ENCODE assay signal across 9 cellular contexts in the genomic region with DNA sequence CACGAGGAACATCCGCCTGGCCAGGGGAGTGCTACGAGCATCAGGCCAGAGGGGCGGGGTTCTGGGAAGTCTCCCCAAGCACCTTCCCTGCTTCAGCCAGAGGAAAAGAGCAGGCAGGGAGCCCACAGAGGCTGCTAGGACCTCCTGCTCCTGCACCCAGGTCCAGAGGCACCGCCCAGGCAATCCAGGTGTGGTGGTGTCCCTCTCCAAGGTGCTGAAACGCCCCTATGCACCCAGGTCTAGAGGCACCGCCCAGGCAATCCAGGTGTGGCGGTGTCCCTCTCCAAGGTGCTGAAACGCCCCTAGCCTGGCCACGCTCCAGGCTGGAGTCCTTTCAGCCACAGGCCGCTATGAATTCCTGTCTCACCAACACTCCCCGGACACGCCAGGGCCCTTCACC. TPM values are rescaled to one million over a fixed set of nuclear protein-coding genes. Genes with fewer than 3 reads are reported as not detected.
DNase-seq lines count a peak whose midpoint lies in the region; ATAC-seq and TF ChIP-seq lines count a peak whose summit lies in the region.
"Had no signal": no experiment of that assay in that cellular context is flagged by ENCODE, and none has a peak within 500 bp of the region (broad histone marks: within the 10 kb centered on the region; RNA-seq: fewer than 3 reads in every experiment).

No MANE protein-coding gene starts in this region.

- WGBS in testis, 2 donors: 45 to 51% methylated on average over 13 of the region's 13 CpGs
- 29% methylated on average over 12 of the region's 13 CpGs for WGBS in mesenchymal stem cell

- no peak overlapping the region for H2BK5ac ChIP-seq in mesenchymal stem cell (ENCODE audit: low read depth, low read length, poor library complexity, severe bottlenecking)

- H3K4me2 ChIP-seq in mesenchymal stem cell (ENCODE audit: low read length, poor library complexity, severe bottlenecking): no peak overlapping the region

- no peak overlapping the region for H2BK15ac ChIP-seq in mesenchymal stem cell (ENCODE audit: low read depth, poor library complexity, severe bottlenecking)

- H3K4me3 Mint-ChIP-seq in T-helper 2 cell treated with Interferon-gamma antibody and Interleukin-4, amounts not matched to agents 5 μg/mL and 100 μg/mL, for 36 hours: no peak overlapping the region

- intact Hi-C loops in testis (cut with DNase I; ENCODE audit: low total_unique reads): no loop called here

- no peak overlapping the region for H3K23ac ChIP-seq in mesenchymal stem cell (ENCODE audit: low read length in 2 of 2)

- no peak overlapping the region for H3K27ac Mint-ChIP-seq in T-helper 2 cell treated with Interferon-gamma antibody and Interleukin-4, amounts not matched to agents 5 μg/mL and 100 μg/mL, for 36 hours

- H3K14ac ChIP-seq in mesenchymal stem cell (ENCODE audit: low read length in 2 of 2): no peak overlapping the region

- no peaks in the 10 kb centered on the region for H3K36me3 Mint-ChIP-seq in T-helper 2 cell treated with Interferon-gamma antibody and Interleukin-4, amounts not matched to agents 5 μg/mL and 100 μg/mL, for 36 hours (ENCODE audit: low read depth)

- H3K4me3 ChIP-seq in testis (no peak overlapping the region), mesenchymal stem cell (ENCODE audit: insufficient read depth in 1 of 2, low read depth in 1 of 2, low read length in 2 of 2) (no peak overlapping the region)

- no peak overlapping the region for H3K9ac ChIP-seq in mesenchymal stem cell (ENCODE audit: low read length)

- no peak overlapping the region for H2BK12ac ChIP-seq in mesenchymal stem cell (ENCODE audit: low read length in 2 of 2)

- TF ChIP-seq POLR2A in testis (IDR thresholded peaks at IDR 0.05): no peak

- H3K27ac ChIP-seq in testis (no peak overlapping the region), mesenchymal stem cell (ENCODE audit: low read length, poor library complexity, severe bottlenecking) (no peak overlapping the region)

- H3K27me3 ChIP-seq in testis (no peaks in the 10 kb centered on the region), mesenchymal stem cell (ENCODE audit: control insufficient read depth in 1 of 2, insufficient read depth in 1 of 2, low read length in 2 of 2) (peaks cover 39 to 57% of the 10 kb centered on the region in 2 experiments)

- H3K4ac ChIP-seq in mesenchymal stem cell (ENCODE audit: low read depth in 1 of 2, low read length in 2 of 2): no peak overlapping the region

- no peak overlapping the region for H4K8ac ChIP-seq in mesenchymal stem cell (ENCODE audit: low read length)

- no peaks in the 10 kb centered on the region for H3K9me3 Mint-ChIP-seq in T-helper 2 cell treated with Interferon-gamma antibody and Interleukin-4, amounts not matched to agents 5 μg/mL and 100 μg/mL, for 36 hours

- no peaks in the 10 kb centered on the region for H3K27me3 Mint-ChIP-seq in T-helper 2 cell treated with Interferon-gamma antibody and Interleukin-4, amounts not matched to agents 5 μg/mL and 100 μg/mL, for 36 hours (ENCODE audit: low read depth)

- peak in 3 of 5 experiments; percentile 17 to 46 (median 18) for DNase-seq in T-helper 2 cell
- DNase-seq in T-helper 2 cell treated with Interferon-gamma antibody and Interleukin-4, amounts not matched to agents 5 μg/mL and 100 μg/mL, for 36 hours (ENCODE audit: low spot score): no peak
- peak; percentile 29 to 43 for DNase-seq in activated CD4-positive, alpha-beta T cell treated with anti-CD3 and anti-CD28 coated beads, Interleukin-2, amount 50 U/mL, for 48 hours
- peak; percentile 71 for DNase-seq in iPS DF 19.7 (ENCODE audit: low read depth, low spot score)
- peak; percentile 67 for DNase-seq in testis
- no peak for DNase-seq in anterior cingulate cortex (lab: John Stamatoyannopoulos, UW)
- no peak for DNase-seq in mesenchymal stem cell
- DNase-seq: foreskin melanocyte had no signal

- H3K79me1 ChIP-seq in mesenchymal stem cell (replicated peaks; ENCODE audit: low read length, poor library complexity, severe bottlenecking): no peaks in the 10 kb centered on the region

- no peak overlapping the region for H2AFZ ChIP-seq in mesenchymal stem cell (ENCODE audit: low read depth, low read length)

- H3K9me3 ChIP-seq in testis (no peaks in the 10 kb centered on the region), mesenchymal stem cell (ENCODE audit: control insufficient read depth, low read length) (no peaks in the 10 kb centered on the region)

- H3K4me1 Mint-ChIP-seq in T-helper 2 cell treated with Interferon-gamma antibody and Interleukin-4, amounts not matched to agents 5 μg/mL and 100 μg/mL, for 36 hours (ENCODE audit: low read depth): peaks cover 5% of the 10 kb centered on the region

- H4K91ac ChIP-seq in mesenchymal stem cell (ENCODE audit: low read length): no peak overlapping the region

- H3K36me3 ChIP-seq in testis (ENCODE audit: low read depth, missing control alignments) (no peaks in the 10 kb centered on the region), mesenchymal stem cell (ENCODE audit: control insufficient read depth in 1 of 2, insufficient read depth in 2 of 2, low read depth in 1 of 2, low read length in 2 of 2) (no peaks in the 10 kb centered on the region)

- H2BK120ac ChIP-seq in mesenchymal stem cell (ENCODE audit: low read depth, low read length): no peak overlapping the region

- TF ChIP-seq CTCF in testis (IDR thresholded peaks at IDR 0.05): no peak

- H3K4me1 ChIP-seq in testis (peaks cover 7% of the 10 kb centered on the region), mesenchymal stem cell (ENCODE audit: control insufficient read depth, insufficient read depth, low read depth, low read length) (peaks cover 26% of the 10 kb centered on the region)

- no peak overlapping the region for H2AK5ac ChIP-seq in mesenchymal stem cell (ENCODE audit: low read length, severe bottlenecking)

- H3K18ac ChIP-seq in mesenchymal stem cell (ENCODE audit: low read depth in 1 of 2, low read length in 2 of 2): no peak overlapping the region

- ATAC-seq in GM21367 (IDR thresholded peaks at IDR 0.05; ENCODE audit: unreplicated experiment): no peak

RNA-seq across cellular contexts. Expression of gene UBAC1, which starts 10.7 kb away (rescaled TPM):
- 10 to 100 TPM; 82.2 to 99.5 TPM for total RNA-seq in testis
- 92.5 TPM for polyA plus RNA-seq in testis (ENCODE audit: insufficient read depth, low read depth, low replicate concordance)
- 28.9 TPM for polyA plus RNA-seq in mesenchymal stem cell (2013, experiment 1 of 2)
- 28.1 TPM for polyA plus RNA-seq in mesenchymal stem cell (2013, experiment 2 of 2)

Comparison
In these comparisons a context has a peak if more than half of its experiments do, and no peak if none do; other contexts are left out.
1. DNase-seq: peak in T-helper 2 cell (3 of 5), activated CD4-positive, alpha-beta T cell treated with anti-CD3 and anti-CD28 coated beads, Interleukin-2, amount 50 U/mL, for 48 hours (2 of 2), iPS DF 19.7 (single experiment) and testis (single experiment); none in T-helper 2 cell treated with Interferon-gamma antibody and Interleukin-4, amounts not matched to agents 5 μg/mL and 100 μg/mL, for 36 hours (single experiment), anterior cingulate cortex (0 of 58) and mesenchymal stem cell (single experiment).